9 cellular contexts compared by ENCODE assay signal in the genomic region with DNA sequence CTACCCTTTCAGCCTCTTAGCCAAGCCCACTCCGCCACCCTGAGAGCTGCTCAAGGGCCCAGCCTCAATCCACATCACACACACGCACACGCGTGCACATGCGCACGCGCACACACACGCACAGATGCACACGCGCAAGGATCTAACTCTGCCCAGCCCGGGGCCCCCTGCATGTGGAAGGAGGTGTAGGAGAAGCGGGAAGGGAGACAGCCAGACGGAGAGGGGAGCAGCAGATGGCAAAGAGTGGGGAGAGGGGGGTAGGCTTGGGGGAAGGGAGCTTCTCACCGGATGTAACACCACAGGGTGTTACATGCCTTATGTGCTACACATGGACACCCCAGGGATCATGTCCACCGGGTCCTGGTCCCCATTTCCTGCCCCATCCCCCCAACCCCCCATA. TPM values are rescaled to one million over a fixed set of nuclear protein-coding genes. Genes with fewer than 3 reads are reported as not detected.
DNase-seq lines count a peak whose midpoint lies in the region; ATAC-seq, FAIRE-seq and TF ChIP-seq lines count a peak whose summit lies in the region.
"Had no signal": no experiment of that assay in that cellular context is flagged by ENCODE, and none has a peak within 500 bp of the region (broad histone marks: within the 10 kb centered on the region; RNA-seq: fewer than 3 reads in every experiment).

No MANE protein-coding gene starts in this region.

- H3K27ac ChIP-seq in A549 (peak overlapping the region; percentile 82 to 85), HUES6 (ENCODE audit: low read depth, low read length) (no peak overlapping the region), brain microvascular endothelial cell (no peak overlapping the region)

- CTCF ChIA-PET in A549 (lab: Yijun Ruan, JAX) = interaction anchor here (2.0 to 2.8 kb wide), 2 partner anchors 10 to 159 kb away, joined by 9 to 10 read pairs; no protein-coding TSS in a partner anchor

- FAIRE-seq in A549 (lab: Jason Lieb, UNC) = no peak

- peak overlapping the region; percentile 84 for H3K4me2 ChIP-seq in A549

- H3K27me3 ChIP-seq in HUES6 (ENCODE audit: control insufficient read depth, insufficient read depth, low read length) = no peaks in the 10 kb centered on the region; the same call in 1 of the 2 replicates
- no peaks in the 10 kb centered on the region for H3K27me3 ChIP-seq in brain microvascular endothelial cell (replicated peaks)

- H3K36me3 ChIP-seq in HUES6 (ENCODE audit: control insufficient read depth, insufficient read depth, low read length) = peaks cover 29% of the 10 kb centered on the region
- peaks cover 28% of the 10 kb centered on the region for H3K36me3 ChIP-seq in brain microvascular endothelial cell (replicated peaks)
- H3K36me3 ChIP-seq in mucosa of descending colon (ENCODE audit: low read depth) = no peaks in the 10 kb centered on the region

- peak overlapping the region; percentile 52 for H3K4me3 ChIP-seq in A549
- peak overlapping the region; percentile 79 for H3K4me3 ChIP-seq in HUES6 (ENCODE audit: low read depth, low read length)
- peak overlapping the region; percentile 64 for H3K4me3 ChIP-seq in brain microvascular endothelial cell (ENCODE audit: low read depth, low read length)
- H3K4me3 ChIP-seq in mucosa of descending colon = no peak overlapping the region

- TF ChIP-seq CTCF in A549 (IDR thresholded peaks at IDR 0.05) (no peak), brain microvascular endothelial cell (IDR thresholded peaks at IDR 0.05; ENCODE audit: low read depth, low read length, missing control alignments) (no peak), mucosa of descending colon (IDR thresholded peaks at IDR 0.05) (no peak)

- DNase-seq in A549 (ENCODE audit: low read depth in 1 of 2, low spot score in 1 of 2) (no peak), brain microvascular endothelial cell (no peak), mucosa of descending colon (peak in 1 of 3 donors; percentile 60), amniotic stem cell (lab: John Stamatoyannopoulos, UW) (no peak), KG1 (lab: John Stamatoyannopoulos, UW) (no peak), CD1c-positive myeloid dendritic cell (ENCODE audit: extremely low spot score) (no peak)
- DNase-seq: NCI-H2081 treated with DMSO at 0.1 percent for 48 hours had no signal

- TF ChIP-seq EP300 in A549 (IDR thresholded peaks at IDR 0.05) = no peak

- H3K4me1 ChIP-seq in A549 = peaks cover 12% of the 10 kb centered on the region
- peaks cover 22% of the 10 kb centered on the region for H3K4me1 ChIP-seq in HUES6 (ENCODE audit: control insufficient read depth, insufficient read depth, low read length)
- peaks cover 3% of the 10 kb centered on the region for H3K4me1 ChIP-seq in mucosa of descending colon (ENCODE audit: low read depth)

- POLR2A ChIA-PET in A549 (lab: Yijun Ruan, JAX) = no interaction called here

- H3K9me3 ChIP-seq in A549 (no peaks in the 10 kb centered on the region), HUES6 (ENCODE audit: control insufficient read depth, insufficient read depth, low read depth, low read length) (no peaks in the 10 kb centered on the region), mucosa of descending colon (no peaks in the 10 kb centered on the region)

- TF ChIP-seq POLR2A in A549 (IDR thresholded peaks at IDR 0.05; ENCODE audit: low read length) = no peak

- ATAC-seq in A549 (peak; percentile 10 to 15; a peak in 5 of 6 replicates), mucosa of descending colon (peak; percentile 10), HG03432 (IDR thresholded peaks at IDR 0.05; ENCODE audit: unreplicated experiment) (no peak)

- 89% methylated on average over 15 of the region's 15 CpGs for WGBS in A549 (ENCODE audit: missing lambda C conversion rate)

- intact Hi-C loops in mucosa of descending colon (cut with DNase I, micrococcal nuclease) = no loop called here

- TF ChIP-seq RAD21 in A549 (conservative IDR thresholded peaks at IDR 0.05 in 1 of 2, IDR thresholded peaks at IDR 0.05 in 1 of 2) = no peak

- in situ Hi-C loops in brain microvascular endothelial cell (cut with HindIII; ENCODE audit: low pct_ligation_motif_present, low sequenced_read_pairs) = no loop called here

- H3K9ac ChIP-seq in HUES6 (ENCODE audit: low read length) = no peak overlapping the region

TF ChIP-seq in A549, 52 proteins besides CTCF, POLR2A, EP300 and RAD21:
- TF ChIP-seq CHD4 (IDR thresholded peaks at IDR 0.05; ENCODE audit: borderline replicate concordance) (no peak), CBX2 (IDR thresholded peaks at IDR 0.05; ENCODE audit: borderline replicate concordance, low read depth) (no peak), TFCP2L1 (CRISPR knock-in tag; IDR thresholded peaks at IDR 0.05) (no peak), EHF (CRISPR knock-in tag; IDR thresholded peaks at IDR 0.05) (no peak)

RNA-seq across cellular contexts. Expression of a gene that starts 15.3 kb away (rescaled TPM):
- polyA plus RNA-seq in A549 (2011; rRNA removed) (8.3 and 9.2 TPM in 2 replicates), A549 (2017; fragmentation: RNase III; extraction: RNeasy Plus Mini Kit Qiagen cat#74134 plus additional on column Dnase treatment) (16.1 to 22.6 TPM (median 21.3 TPM) in 3 replicates)
- polyA plus RNA-seq in A549 (2012; cell fraction: cytosol; rRNA removed) = 10.9 and 12.1 TPM in 2 replicates
- 29.1 and 29.3 TPM in 2 replicates for polyA plus RNA-seq in A549 (2012; cell fraction: nucleus; rRNA removed)
- 10.5 and 12.4 TPM in 2 replicates for polyA minus RNA-seq in A549 (2011; rRNA and poly(A)+ RNA removed)
- 10 to 100 TPM in 1 of 3 donors, 1 to 10 TPM in 2; 4.1 to 34.5 (median 6.6) TPM for total RNA-seq in mucosa of descending colon

RNA-seq across cellular contexts. Expression of a gene that starts 15.4 kb away (rescaled TPM):
- polyA plus RNA-seq in A549 (2011; rRNA removed) (238 and 288 TPM in 2 replicates), A549 (2017; fragmentation: RNase III; extraction: RNeasy Plus Mini Kit Qiagen cat#74134 plus additional on column Dnase treatment) (392 to 429 TPM (median 425 TPM) in 3 replicates)
- 382 and 426 TPM in 2 replicates for polyA plus RNA-seq in A549 (2012; cell fraction: cytosol; rRNA removed)
- polyA plus RNA-seq in A549 (2012; cell fraction: nucleus; rRNA removed) = 3,030 and 3,491 TPM in 2 replicates
- 239 and 248 TPM in 2 replicates for polyA minus RNA-seq in A549 (2011; rRNA and poly(A)+ RNA removed)
- total RNA-seq in mucosa of descending colon = 1,000 to 10,000 TPM in 1 of 3 donors, 100 to 1,000 TPM in 2; 729 to 1,007 (median 804) TPM

RNA-seq across cellular contexts. Expression of a gene that starts 25.2 kb away (rescaled TPM):
- polyA plus RNA-seq in A549 (2011; rRNA removed) = 2.6 and 3.4 TPM in 2 replicates
- 1.2 and 1.6 TPM in 2 replicates for polyA plus RNA-seq in A549 (2012; cell fraction: cytosol; rRNA removed)
- 6.4 and 7.0 TPM in 2 replicates for polyA plus RNA-seq in A549 (2012; cell fraction: nucleus; rRNA removed)
- 1.0 to 1.6 TPM (median 1.6 TPM) in 3 replicates for polyA plus RNA-seq in A549 (2017; fragmentation: RNase III; extraction: RNeasy Plus Mini Kit Qiagen cat#74134 plus additional on column Dnase treatment)
- polyA minus RNA-seq in A549 (2011; rRNA and poly(A)+ RNA removed) = 2.1 TPM in 2 replicates
- total RNA-seq in mucosa of descending colon = 1 to 10 TPM in 2 of 3 donors, under 1 TPM in 1; 0.35 to 1.6 (median 1.2) TPM

RNA-seq across cellular contexts. Expression of a gene that starts 30.0 kb away (rescaled TPM):
- polyA plus RNA-seq in A549 (2011; rRNA removed) (5.7 and 9.6 TPM in 2 replicates), A549 (2017; fragmentation: RNase III; extraction: RNeasy Plus Mini Kit Qiagen cat#74134 plus additional on column Dnase treatment) (30.7 to 40.4 TPM (median 37.7 TPM) in 3 replicates)
- 6.5 and 9.2 TPM in 2 replicates for polyA plus RNA-seq in A549 (2012; cell fraction: cytosol; rRNA removed)
- polyA plus RNA-seq in A549 (2012; cell fraction: nucleus; rRNA removed) = 13.8 and 22.3 TPM in 2 replicates
- 27.8 and 36.3 TPM in 2 replicates for polyA minus RNA-seq in A549 (2011; rRNA and poly(A)+ RNA removed)
- total RNA-seq in mucosa of descending colon = 10 to 100 TPM; 33.4 to 52.0 (median 36.0) TPM

RNA-seq across cellular contexts. Expression of a gene that starts 34.9 kb away (rescaled TPM):
- polyA plus RNA-seq in A549 (2011; rRNA removed) (52.1 and 61.2 TPM in 2 replicates), A549 (2017; fragmentation: RNase III; extraction: RNeasy Plus Mini Kit Qiagen cat#74134 plus additional on column Dnase treatment) (70.9 to 80.2 TPM (median 79.1 TPM) in 3 replicates)
- 43.2 and 48.2 TPM in 2 replicates for polyA plus RNA-seq in A549 (2012; cell fraction: cytosol; rRNA removed)
- polyA plus RNA-seq in A549 (2012; cell fraction: nucleus; rRNA removed) = 28.6 and 32.6 TPM in 2 replicates
- 66.5 and 74.4 TPM in 2 replicates for polyA minus RNA-seq in A549 (2011; rRNA and poly(A)+ RNA removed)
- total RNA-seq in mucosa of descending colon = 10 to 100 TPM; 36.0 to 49.8 (median 36.8) TPM

Comparison
In these comparisons a context has a peak if more than half of its experiments do, and no peak if none do; other contexts are left out.
1. H3K27ac ChIP-seq: peak in A549 (2 of 2); none in HUES6 (single experiment) and brain microvascular endothelial cell (single experiment).